Comparison of ENCODE assay signal across 38 cellular contexts in genomic region chrX:43380704-43381103, GRCh38.
"Had no signal": no experiment of that assay in that cellular context is flagged by ENCODE, and none has a peak within 500 bp of the region (broad histone marks: within the 10 kb centered on the region; RNA-seq: fewer than 3 reads in every experiment).

No MANE protein-coding gene starts in this region.

- DNase-seq: activated effector memory CD4-positive, alpha-beta T cell treated with anti-CD3 and anti-CD28 coated beads, Interleukin-2, amount 50 U/mL, for 16 hours; activated effector memory CD4-positive, alpha-beta T cell treated with Interleukin-2 at 50 U/mL for 16 hours; activated gamma-delta T cell; activated gamma-delta T cell treated with Interleukin-2 at 50 U/mL for 16 hours; activated naive CD4-positive, alpha-beta T cell; activated naive CD4-positive, alpha-beta T cell treated with anti-CD3 and anti-CD28 coated beads for 36 hours; activated naive CD4-positive, alpha-beta T cell treated with anti-CD3 and anti-CD28 coated beads, Interleukin-2, amount 10 ng/mL, durations not matched to agents 7 days and 5 days; activated naive CD4-positive, alpha-beta T cell treated with anti-CD3 and anti-CD28 coated beads, Interleukin-2, amount 50 U/mL, for 16 hours; activated naive CD4-positive, alpha-beta T cell treated with Interleukin-2 at 50 U/mL for 16 hours; activated naive CD8-positive, alpha-beta T cell treated with anti-CD3 and anti-CD28 coated beads for 36 hours; activated naive CD8-positive, alpha-beta T cell treated with anti-CD3 and anti-CD28 coated beads, Interleukin-2, amount 10 ng/mL, durations not matched to agents 7 days and 5 days; activated naive CD8-positive, alpha-beta T cell treated with anti-CD3 and anti-CD28 coated beads, Interleukin-2, amount 50 U/mL, for 24 hours; activated T-cell treated with anti-CD3 and anti-CD28 coated beads, Interleukin-2, amount 50 U/mL, for 4 hours; activated T-cell treated with anti-CD3 and anti-CD28 coated beads, Interleukin-2, amount 50 U/mL, for 48 hours; activated T-cell treated with anti-CD3 and anti-CD28 coated beads, Interleukin-2, amount 50 U/mL, for 72 hours; adrenal gland; amniotic stem cell; amygdala; anterior cingulate cortex; aorta; body of pancreas; brain microvascular endothelial cell; caudate nucleus; central memory CD4-positive, alpha-beta T cell; cerebellar nuclear complex had no signal

- ATAC-seq: activated naive CD4-positive, alpha-beta T cell treated with anti-CD3 and anti-CD28 coated beads, Interleukin-2, amount 50 U/mL, for 72 hours; activated naive CD8-positive, alpha-beta T cell treated with anti-CD3 and anti-CD28 coated beads, Interleukin-2, amount 50 U/mL, for 24 hours; activated T-cell treated with anti-CD3 and anti-CD28 coated beads, Interleukin-2, amount 50 U/mL, for 4 hours; activated T-cell treated with anti-CD3 and anti-CD28 coated beads, Interleukin-2, amount 50 U/mL, for 72 hours; activated T-helper 17 cell treated with anti-CD3 and anti-CD28 coated beads, Interleukin-2, amount 50 U/mL, for 72 hours; body of pancreas had no signal

- H3K27me3 ChIP-seq: ascending aorta, body of pancreas, brain microvascular endothelial cell, cardiac muscle cell had no signal

- H3K27me3 Mint-ChIP-seq: activated naive CD4-positive, alpha-beta T cell treated with anti-CD3 and anti-CD28 coated beads, Interleukin-2, amount 10 ng/mL, durations not matched to agents 7 days and 5 days; activated naive CD4-positive, alpha-beta T cell treated with anti-CD3 and anti-CD28 coated beads, Interleukin-2, amount 50 U/mL, for 24 hours; activated naive CD8-positive, alpha-beta T cell; activated naive CD8-positive, alpha-beta T cell treated with anti-CD3 and anti-CD28 coated beads for 36 hours; activated naive CD8-positive, alpha-beta T cell treated with anti-CD3 and anti-CD28 coated beads, Interleukin-2, amount 10 ng/mL, durations not matched to agents 7 days and 5 days; activated naive CD8-positive, alpha-beta T cell treated with anti-CD3 and anti-CD28 coated beads, Interleukin-2, amount 50 U/mL, for 24 hours; activated T-helper 17 cell treated with anti-CD3 and anti-CD28 coated beads, Interleukin-2, amount 50 U/mL, for 72 hours; brain; central memory CD8-positive, alpha-beta T cell had no signal

- FAIRE-seq: astrocyte, bronchial epithelial cell had no signal

- H3K9me3 Mint-ChIP-seq: activated naive CD4-positive, alpha-beta T cell treated with anti-CD3 and anti-CD28 coated beads, Interleukin-2, amount 10 ng/mL, durations not matched to agents 7 days and 5 days; activated naive CD4-positive, alpha-beta T cell treated with anti-CD3 and anti-CD28 coated beads, Interleukin-2, amount 50 U/mL, for 24 hours; activated naive CD4-positive, alpha-beta T cell treated with anti-CD3 and anti-CD28 coated beads, Interleukin-2, amount 50 U/mL, for 72 hours; activated T-cell treated with anti-CD3 and anti-CD28 coated beads, Interleukin-2, amount 50 U/mL, for 4 hours; activated T-helper 1 cell treated with anti-CD3 and anti-CD28 coated beads, Interleukin-12 subunit alpha, Interleukin-12 subunit beta, Interleukin-2, Interleukin-4 antibody, amounts not matched to agents 30 ng/mL and 10 ng/mL and 1 ng/mL, durations not matched to agents 14 hours and 24 hours and 36 hours; activated T-helper 2 cell treated with anti-CD3 and anti-CD28 coated beads, Interferon-gamma antibody, Interleukin-2, Interleukin-4, amounts not matched to agents 10 μg/mL and 5 μg/mL and 100 μg/mL, durations not matched to agents 14 hours and 24 hours and 36 hours; central memory CD8-positive, alpha-beta T cell had no signal

- H3K4me3 Mint-ChIP-seq: activated naive CD4-positive, alpha-beta T cell treated with anti-CD3 and anti-CD28 coated beads for 36 hours; activated naive CD4-positive, alpha-beta T cell treated with anti-CD3 and anti-CD28 coated beads, Interleukin-2, amount 10 ng/mL, durations not matched to agents 7 days and 5 days; activated naive CD4-positive, alpha-beta T cell treated with anti-CD3 and anti-CD28 coated beads, Interleukin-2, amount 50 U/mL, for 24 hours; activated naive CD8-positive, alpha-beta T cell; activated naive CD8-positive, alpha-beta T cell treated with anti-CD3 and anti-CD28 coated beads for 36 hours; activated naive CD8-positive, alpha-beta T cell treated with anti-CD3 and anti-CD28 coated beads, Interleukin-2, amount 10 ng/mL, durations not matched to agents 7 days and 5 days; activated naive CD8-positive, alpha-beta T cell treated with anti-CD3 and anti-CD28 coated beads, Interleukin-2, amount 50 U/mL, for 24 hours; activated T-cell treated with anti-CD3 and anti-CD28 coated beads, Interleukin-2, amount 50 U/mL, for 4 hours; activated T-cell treated with anti-CD3 and anti-CD28 coated beads, Interleukin-2, amount 50 U/mL, for 72 hours; activated T-helper 1 cell treated with anti-CD3 and anti-CD28 coated beads, Interleukin-12 subunit alpha, Interleukin-12 subunit beta, Interleukin-2, Interleukin-4 antibody, amounts not matched to agents 30 ng/mL and 10 ng/mL and 1 ng/mL, durations not matched to agents 14 hours and 24 hours and 36 hours; activated T-helper 17 cell treated with anti-CD3 and anti-CD28 coated beads, Interleukin-2, amount 50 U/mL, for 72 hours; brain; central memory CD8-positive, alpha-beta T cell had no signal

- H3K4me1 Mint-ChIP-seq: activated naive CD4-positive, alpha-beta T cell treated with anti-CD3 and anti-CD28 coated beads, Interleukin-2, amount 10 ng/mL, durations not matched to agents 7 days and 5 days; activated naive CD4-positive, alpha-beta T cell treated with anti-CD3 and anti-CD28 coated beads, Interleukin-2, amount 50 U/mL, for 24 hours; activated naive CD8-positive, alpha-beta T cell treated with anti-CD3 and anti-CD28 coated beads for 36 hours; activated naive CD8-positive, alpha-beta T cell treated with anti-CD3 and anti-CD28 coated beads, Interleukin-2, amount 10 ng/mL, durations not matched to agents 7 days and 5 days; activated naive CD8-positive, alpha-beta T cell treated with anti-CD3 and anti-CD28 coated beads, Interleukin-2, amount 50 U/mL, for 24 hours; activated T-helper 17 cell treated with anti-CD3 and anti-CD28 coated beads, Interleukin-2, amount 50 U/mL, for 72 hours; brain; central memory CD8-positive, alpha-beta T cell had no signal

- H3K4me3 ChIP-seq: adrenal gland, ascending aorta, body of pancreas, breast epithelium, cardiac muscle cell had no signal

- H3K36me3 ChIP-seq: adrenal gland, ascending aorta, brain microvascular endothelial cell, breast epithelium, cardiac muscle cell had no signal

- H3K27ac Mint-ChIP-seq: activated naive CD4-positive, alpha-beta T cell treated with anti-CD3 and anti-CD28 coated beads for 36 hours; activated naive CD4-positive, alpha-beta T cell treated with anti-CD3 and anti-CD28 coated beads, Interleukin-2, amount 10 ng/mL, durations not matched to agents 7 days and 5 days; activated naive CD4-positive, alpha-beta T cell treated with anti-CD3 and anti-CD28 coated beads, Interleukin-2, amount 50 U/mL, for 24 hours; activated naive CD4-positive, alpha-beta T cell treated with anti-CD3 and anti-CD28 coated beads, Interleukin-2, amount 50 U/mL, for 72 hours; activated naive CD8-positive, alpha-beta T cell; activated naive CD8-positive, alpha-beta T cell treated with anti-CD3 and anti-CD28 coated beads for 36 hours; activated naive CD8-positive, alpha-beta T cell treated with anti-CD3 and anti-CD28 coated beads, Interleukin-2, amount 10 ng/mL, durations not matched to agents 7 days and 5 days; activated naive CD8-positive, alpha-beta T cell treated with anti-CD3 and anti-CD28 coated beads, Interleukin-2, amount 50 U/mL, for 24 hours; activated T-cell treated with anti-CD3 and anti-CD28 coated beads, Interleukin-2, amount 50 U/mL, for 72 hours; activated T-helper 1 cell treated with anti-CD3 and anti-CD28 coated beads, Interleukin-12 subunit alpha, Interleukin-12 subunit beta, Interleukin-2, Interleukin-4 antibody, amounts not matched to agents 30 ng/mL and 10 ng/mL and 1 ng/mL, durations not matched to agents 14 hours and 24 hours and 36 hours; activated T-helper 17 cell treated with anti-CD3 and anti-CD28 coated beads, Interleukin-2, amount 50 U/mL, for 72 hours; activated T-helper 2 cell treated with anti-CD3 and anti-CD28 coated beads, Interferon-gamma antibody, Interleukin-2, Interleukin-4, amounts not matched to agents 10 μg/mL and 5 μg/mL and 100 μg/mL, durations not matched to agents 14 hours and 24 hours and 36 hours; brain had no signal

- H3K36me3 Mint-ChIP-seq: activated naive CD4-positive, alpha-beta T cell treated with anti-CD3 and anti-CD28 coated beads, Interleukin-2, amount 10 ng/mL, durations not matched to agents 7 days and 5 days; activated naive CD4-positive, alpha-beta T cell treated with anti-CD3 and anti-CD28 coated beads, Interleukin-2, amount 50 U/mL, for 24 hours; activated naive CD8-positive, alpha-beta T cell; activated naive CD8-positive, alpha-beta T cell treated with anti-CD3 and anti-CD28 coated beads for 36 hours; brain had no signal

- H3K27ac ChIP-seq: adrenal gland, ascending aorta, body of pancreas, brain microvascular endothelial cell, breast epithelium, cardiac muscle cell had no signal

- H3K4me1 ChIP-seq: adrenal gland, ascending aorta, body of pancreas, breast epithelium had no signal

- H3K9me3 ChIP-seq: adrenal gland, ascending aorta, body of pancreas had no signal
